ENCODE assay signal across 1 cellular context in genomic region chr15:56245871-56246814, GRCh38.
TF ChIP-seq lines count a peak whose summit lies in the region.

No MANE protein-coding gene starts in this region.

TF ChIP-seq in GM12878, 131 proteins besides CTCF, POLR2A, EP300 and RAD21 (continued from another document and continues in another):
- TF ChIP-seq, protein P1, sequence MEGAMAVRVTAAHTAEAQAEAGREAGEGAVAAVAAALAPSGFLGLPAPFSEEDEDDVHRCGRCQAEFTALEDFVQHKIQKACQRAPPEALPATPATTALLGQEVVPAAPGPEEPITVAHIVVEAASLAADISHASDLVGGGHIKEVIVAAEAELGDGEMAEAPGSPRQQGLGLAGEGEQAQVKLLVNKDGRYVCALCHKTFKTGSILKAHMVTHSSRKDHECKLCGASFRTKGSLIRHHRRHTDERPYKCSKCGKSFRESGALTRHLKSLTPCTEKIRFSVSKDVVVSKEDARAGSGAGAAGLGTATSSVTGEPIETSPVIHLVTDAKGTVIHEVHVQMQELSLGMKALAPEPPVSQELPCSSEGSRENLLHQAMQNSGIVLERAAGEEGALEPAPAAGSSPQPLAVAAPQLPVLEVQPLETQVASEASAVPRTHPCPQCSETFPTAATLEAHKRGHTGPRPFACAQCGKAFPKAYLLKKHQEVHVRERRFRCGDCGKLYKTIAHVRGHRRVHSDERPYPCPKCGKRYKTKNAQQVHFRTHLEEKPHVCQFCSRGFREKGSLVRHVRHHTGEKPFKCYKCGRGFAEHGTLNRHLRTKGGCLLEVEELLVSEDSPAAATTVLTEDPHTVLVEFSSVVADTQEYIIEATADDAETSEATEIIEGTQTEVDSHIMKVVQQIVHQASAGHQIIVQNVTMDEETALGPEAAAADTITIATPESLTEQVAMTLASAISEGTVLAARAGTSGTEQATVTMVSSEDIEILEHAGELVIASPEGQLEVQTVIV (IDR thresholded peaks at IDR 0.05; ENCODE audit: borderline replicate concordance, partially characterized antibody), result no peak
- TF ChIP-seq POLR2AphosphoS5 (IDR thresholded peaks at IDR 0.05; ENCODE audit: low read length) (peak; percentile 96), PBX3 (IDR thresholded peaks at IDR 0.05; ENCODE audit: insufficient replicate concordance, low read depth, low read length) (peak; percentile 33), MXI1 (IDR thresholded peaks at IDR 0.05; ENCODE audit: low read depth, low read length) (peak; percentile 48; the same call in 1 of the 2 replicates), ATF2 (IDR thresholded peaks at IDR 0.05; ENCODE audit: low read length) (peak; percentile 46; the same call in 1 of the 2 replicates), ATF7 (IDR thresholded peaks at IDR 0.05; ENCODE audit: low read depth) (peak; percentile 64; the same call in 1 of the 2 replicates), EED (IDR thresholded peaks at IDR 0.05; ENCODE audit: low read depth) (peak; percentile 74), EGR1 (IDR thresholded peaks at IDR 0.05; ENCODE audit: borderline replicate concordance in 1 of 2, low read depth in 2 of 2, low read length in 2 of 2) (no peak), NFIC (IDR thresholded peaks at IDR 0.05; ENCODE audit: low read depth, low read length) (no peak; the same call in 1 of the 2 replicates), ZNF622 (IDR thresholded peaks at IDR 0.05) (no peak), ZSCAN29 (IDR thresholded peaks at IDR 0.05) (no peak), STAT3 (IDR thresholded peaks at IDR 0.05; ENCODE audit: low read depth, low read length) (peak; percentile 72; the same call in 1 of the 2 replicates), CHD4 (IDR thresholded peaks at IDR 0.05) (no peak), HDAC2 (IDR thresholded peaks at IDR 0.05) (no peak), BCL3 (IDR thresholded peaks at IDR 0.05; ENCODE audit: borderline replicate concordance, insufficient read depth, low read depth, low read length, poor library complexity, severe bottlenecking) (no peak), MYC (IDR thresholded peaks at IDR 0.05; ENCODE audit: insufficient read depth, insufficient read length, insufficient replicate concordance, low read length, severe bottlenecking) (no peak), TBL1XR1 (IDR thresholded peaks at IDR 0.05; ENCODE audit: low read depth, low read length) (0 out of 2 replicates have a peak, but pooled peaks have one; percentile 63), CREB1 (IDR thresholded peaks at IDR 0.05; ENCODE audit: low read depth) (peak; percentile 69), ZNF274 (IDR thresholded peaks at IDR 0.05; ENCODE audit: insufficient read depth, insufficient read length) (no peak), CHD1 (IDR thresholded peaks at IDR 0.05; ENCODE audit: low read depth, low read length) (no peak), CBX3 (IDR thresholded peaks at IDR 0.05; ENCODE audit: borderline replicate concordance, low read depth) (no peak), ASH2L (IDR thresholded peaks at IDR 0.05; ENCODE audit: borderline replicate concordance, low read depth) (no peak), EZH2 (IDR thresholded peaks at IDR 0.05; ENCODE audit: borderline replicate concordance, control insufficient read depth, low read depth, low read length) (no peak), RCOR1 (conservative IDR thresholded peaks at IDR 0.05; ENCODE audit: low read depth, low read length) (no peak), ZNF687 (IDR thresholded peaks at IDR 0.05) (0 out of 2 replicates have a peak, but pooled peaks have one; percentile 43), BCL11A (IDR thresholded peaks at IDR 0.05; ENCODE audit: low read depth, low read length) (no peak), JUNB (IDR thresholded peaks at IDR 0.05) (peak; percentile 21; the same call in 1 of the 2 replicates), NR2F1 (conservative IDR thresholded peaks at IDR 0.05) (peak; percentile 70), NFYA (IDR thresholded peaks at IDR 0.05; ENCODE audit: borderline replicate concordance, low read depth, low read length) (peak; percentile 75; the same call in 1 of the 2 replicates), CEBPZ (IDR thresholded peaks at IDR 0.05; ENCODE audit: low read depth, low read length) (no peak), SMAD5 (IDR thresholded peaks at IDR 0.05; ENCODE audit: low read depth) (peak; percentile 58; the same call in 1 of the 2 replicates), SMARCA5 (IDR thresholded peaks at IDR 0.05) (peak; percentile 100), FOS (IDR thresholded peaks at IDR 0.05; ENCODE audit: borderline replicate concordance, extremely low read depth, insufficient read length) (no peak), KLF5 (IDR thresholded peaks at IDR 0.05; ENCODE audit: partially characterized antibody) (no peak), E2F8 (IDR thresholded peaks at IDR 0.05; ENCODE audit: low read depth, partially characterized antibody) (peak; percentile 58), MEF2B (IDR thresholded peaks at IDR 0.05; ENCODE audit: partially characterized antibody, poor library complexity, severe bottlenecking) (no peak), MEF2A (IDR thresholded peaks at IDR 0.05; ENCODE audit: insufficient read depth, low read depth, low read length) (peak; percentile 80), HDAC6 (IDR thresholded peaks at IDR 0.05; ENCODE audit: unreplicated experiment) (no peak), ZNF217 (IDR thresholded peaks at IDR 0.05) (peak; percentile 55; the same call in 1 of the 2 replicates), SIN3A (IDR thresholded peaks at IDR 0.05; ENCODE audit: low read depth, low read length) (peak; percentile 61; the same call in 1 of the 2 replicates), FOXK2 (IDR thresholded peaks at IDR 0.05) (no peak)
- TF ChIP-seq, protein P2, sequence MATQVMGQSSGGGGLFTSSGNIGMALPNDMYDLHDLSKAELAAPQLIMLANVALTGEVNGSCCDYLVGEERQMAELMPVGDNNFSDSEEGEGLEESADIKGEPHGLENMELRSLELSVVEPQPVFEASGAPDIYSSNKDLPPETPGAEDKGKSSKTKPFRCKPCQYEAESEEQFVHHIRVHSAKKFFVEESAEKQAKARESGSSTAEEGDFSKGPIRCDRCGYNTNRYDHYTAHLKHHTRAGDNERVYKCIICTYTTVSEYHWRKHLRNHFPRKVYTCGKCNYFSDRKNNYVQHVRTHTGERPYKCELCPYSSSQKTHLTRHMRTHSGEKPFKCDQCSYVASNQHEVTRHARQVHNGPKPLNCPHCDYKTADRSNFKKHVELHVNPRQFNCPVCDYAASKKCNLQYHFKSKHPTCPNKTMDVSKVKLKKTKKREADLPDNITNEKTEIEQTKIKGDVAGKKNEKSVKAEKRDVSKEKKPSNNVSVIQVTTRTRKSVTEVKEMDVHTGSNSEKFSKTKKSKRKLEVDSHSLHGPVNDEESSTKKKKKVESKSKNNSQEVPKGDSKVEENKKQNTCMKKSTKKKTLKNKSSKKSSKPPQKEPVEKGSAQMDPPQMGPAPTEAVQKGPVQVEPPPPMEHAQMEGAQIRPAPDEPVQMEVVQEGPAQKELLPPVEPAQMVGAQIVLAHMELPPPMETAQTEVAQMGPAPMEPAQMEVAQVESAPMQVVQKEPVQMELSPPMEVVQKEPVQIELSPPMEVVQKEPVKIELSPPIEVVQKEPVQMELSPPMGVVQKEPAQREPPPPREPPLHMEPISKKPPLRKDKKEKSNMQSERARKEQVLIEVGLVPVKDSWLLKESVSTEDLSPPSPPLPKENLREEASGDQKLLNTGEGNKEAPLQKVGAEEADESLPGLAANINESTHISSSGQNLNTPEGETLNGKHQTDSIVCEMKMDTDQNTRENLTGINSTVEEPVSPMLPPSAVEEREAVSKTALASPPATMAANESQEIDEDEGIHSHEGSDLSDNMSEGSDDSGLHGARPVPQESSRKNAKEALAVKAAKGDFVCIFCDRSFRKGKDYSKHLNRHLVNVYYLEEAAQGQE (IDR thresholded peaks at IDR 0.05; ENCODE audit: low read depth, low read length), result 0 out of 2 replicates have a peak, but pooled peaks have one; percentile 27
